ENCODE assay signal across 8 cellular contexts in genomic region chr12:109387425-109388166, GRCh38. TPM values are rescaled to one million over a fixed set of nuclear protein-coding genes. Genes with fewer than 3 reads are reported as not detected.
DNase-seq lines count a peak whose midpoint lies in the region; ATAC-seq and TF ChIP-seq lines count a peak whose summit lies in the region.

No MANE protein-coding gene starts in this region.

- 58 to 63% (median 58%) methylated on average over 9 of the region's 9 CpGs for WGBS in ovary, 3 donors

- no peak overlapping the region for H3K27ac ChIP-seq in cardiac muscle cell
- no peak overlapping the region for H3K27ac ChIP-seq in ovary

- H3K9me3 ChIP-seq in cardiac muscle cell (ENCODE audit: low read depth) (no peaks in the 10 kb centered on the region), ovary (no peaks in the 10 kb centered on the region)

- no peak for TF ChIP-seq EP300 in ovary (IDR thresholded peaks at IDR 0.05)

- no peak overlapping the region for H3K27ac Mint-ChIP-seq in brain
- H3K27ac Mint-ChIP-seq in activated T-helper 2 cell treated with anti-CD3 and anti-CD28 coated beads, Interferon-gamma antibody, Interleukin-2, Interleukin-4, amounts not matched to agents 10 μg/mL and 5 μg/mL and 100 μg/mL, durations not matched to agents 14 hours and 24 hours and 36 hours = no peak overlapping the region

- H3K27me3 Mint-ChIP-seq in brain = peaks cover 4% of the 10 kb centered on the region
- peaks cover 28% of the 10 kb centered on the region for H3K27me3 Mint-ChIP-seq in activated T-helper 2 cell treated with anti-CD3 and anti-CD28 coated beads, Interferon-gamma antibody, Interleukin-2, Interleukin-4, amounts not matched to agents 10 μg/mL and 5 μg/mL and 100 μg/mL, durations not matched to agents 14 hours and 24 hours and 36 hours (ENCODE audit: low read depth)

- no peak overlapping the region for H3K4me3 ChIP-seq in cardiac muscle cell
- no peak overlapping the region for H3K4me3 ChIP-seq in ovary

- H3K27me3 ChIP-seq in cardiac muscle cell (no peaks in the 10 kb centered on the region), ovary (no peaks in the 10 kb centered on the region)

- H3K36me3 ChIP-seq in cardiac muscle cell (no peaks in the 10 kb centered on the region), ovary (no peaks in the 10 kb centered on the region)

- no peak for ATAC-seq in HG02938 (IDR thresholded peaks at IDR 0.05; ENCODE audit: unreplicated experiment)

- peaks cover 0 to 6% (median 3%) of the 10 kb centered on the region in 5 experiments for H3K9me3 Mint-ChIP-seq in brain
- peaks cover 6% of the 10 kb centered on the region for H3K9me3 Mint-ChIP-seq in activated T-helper 2 cell treated with anti-CD3 and anti-CD28 coated beads, Interferon-gamma antibody, Interleukin-2, Interleukin-4, amounts not matched to agents 10 μg/mL and 5 μg/mL and 100 μg/mL, durations not matched to agents 14 hours and 24 hours and 36 hours

- H3K4me1 Mint-ChIP-seq in brain = peaks cover 21% of the 10 kb centered on the region
- H3K4me1 Mint-ChIP-seq in activated T-helper 2 cell treated with anti-CD3 and anti-CD28 coated beads, Interferon-gamma antibody, Interleukin-2, Interleukin-4, amounts not matched to agents 10 μg/mL and 5 μg/mL and 100 μg/mL, durations not matched to agents 14 hours and 24 hours and 36 hours (ENCODE audit: low read depth) = peaks cover 5% of the 10 kb centered on the region

- H3K4me3 Mint-ChIP-seq in brain = no peak overlapping the region
- no peak overlapping the region for H3K4me3 Mint-ChIP-seq in activated T-helper 2 cell treated with anti-CD3 and anti-CD28 coated beads, Interferon-gamma antibody, Interleukin-2, Interleukin-4, amounts not matched to agents 10 μg/mL and 5 μg/mL and 100 μg/mL, durations not matched to agents 14 hours and 24 hours and 36 hours (ENCODE audit: low read depth)

- TF ChIP-seq CTCF in cardiac muscle cell (IDR thresholded peaks at IDR 0.05; ENCODE audit: low read depth, low read length) (peak; percentile 53), brain (conservative IDR thresholded peaks at IDR 0.05) (peak; percentile 34 to 72), ovary (IDR thresholded peaks at IDR 0.05) (peak in 1 of 3 donors; percentile 22)

- no peaks in the 10 kb centered on the region for H3K36me3 Mint-ChIP-seq in brain
- H3K36me3 Mint-ChIP-seq in activated T-helper 2 cell treated with anti-CD3 and anti-CD28 coated beads, Interferon-gamma antibody, Interleukin-2, Interleukin-4, amounts not matched to agents 10 μg/mL and 5 μg/mL and 100 μg/mL, durations not matched to agents 14 hours and 24 hours and 36 hours (ENCODE audit: low read depth) = no peaks in the 10 kb centered on the region

- intact Hi-C loops in cardiac septum (cut with DNase I) = no loop called here
- intact Hi-C loops in activated T-helper 2 cell treated with anti-CD3 and anti-CD28 coated beads, Interferon-gamma antibody, Interleukin-2, Interleukin-4, amounts not matched to agents 10 μg/mL and 5 μg/mL and 100 μg/mL, durations not matched to agents 14 hours and 24 hours and 36 hours (cut with micrococcal nuclease) = no loop called here
- intact Hi-C loops in ovary (cut with DNase I) = loop anchor here in 3 of 4 donors (5.0 to 10.0 kb wide), 3 partner anchors 120 to 273 kb away; partner anchors contain the start of gene ACACB (in 1 of the 3)

- TF ChIP-seq POLR2A in ovary (IDR thresholded peaks at IDR 0.05) = no peak

- H3K4me1 ChIP-seq in cardiac muscle cell (ENCODE audit: low read depth) (no peaks in the 10 kb centered on the region), ovary (ENCODE audit: insufficient read depth) (peaks cover 3% of the 10 kb centered on the region)

- DNase-seq in cardiac muscle cell (ENCODE audit: low read depth in 1 of 2, low spot score in 1 of 2) (peak; percentile 39 to 53), cardiac septum (ENCODE audit: low spot score) (no peak), NCI-H226 (peak; percentile 8), medulla oblongata (ENCODE audit: extremely low spot score) (peak; percentile 44), ovary (no peak)
- DNase-seq in activated T-helper 2 cell treated with anti-CD3 and anti-CD28 coated beads, Interferon-gamma antibody, Interleukin-2, Interleukin-4, amounts not matched to agents 10 μg/mL and 5 μg/mL and 100 μg/mL, durations not matched to agents 14 hours and 24 hours and 36 hours (ENCODE audit: low spot score) = no peak

RNA-seq across cellular contexts. Expression of gene MYO1H, which starts 39.9 kb away (rescaled TPM):
- 0.21 TPM in 1 of 2 replicates, not detected in the other for total RNA-seq in cardiac muscle cell
- polyA plus RNA-seq in cardiac muscle cell = 0.36 TPM in 1 of 2 replicates, not detected in the other
- not detected for total RNA-seq in cardiac septum
- 0.24 TPM for polyA plus RNA-seq in brain (ENCODE audit: insufficient read depth, low read depth, low replicate concordance)
- total RNA-seq in activated T-helper 2 cell treated with anti-CD3 and anti-CD28 coated beads, Interferon-gamma antibody, Interleukin-2, Interleukin-4, amounts not matched to agents 10 μg/mL and 5 μg/mL and 100 μg/mL, durations not matched to agents 14 hours and 24 hours and 36 hours = not detected in 2 replicates
- under 1 TPM in 2 of 7 donors, not detected in 5; 0.12 to 0.34 TPM for total RNA-seq in ovary
- under 1 TPM in 1 of 2 donors, not detected in 1; 0.12 TPM for polyA plus RNA-seq in ovary

Comparison
In these comparisons a context has a peak if more than half of its experiments do, and no peak if none do; other contexts are left out.
1. DNase-seq: peak in cardiac muscle cell (2 of 2), NCI-H226 (single experiment) and medulla oblongata (single experiment); none in cardiac septum (single experiment), activated T-helper 2 cell treated with anti-CD3 and anti-CD28 coated beads, Interferon-gamma antibody, Interleukin-2, Interleukin-4, amounts not matched to agents 10 μg/mL and 5 μg/mL and 100 μg/mL, durations not matched to agents 14 hours and 24 hours and 36 hours (single experiment) and ovary (0 of 5).
2. intact Hi-C loops: an anchor here in ovary (5.0 to 10.0 kb wide); none called in cardiac septum and activated T-helper 2 cell treated with anti-CD3 and anti-CD28 coated beads, Interferon-gamma antibody, Interleukin-2, Interleukin-4, amounts not matched to agents 10 μg/mL and 5 μg/mL and 100 μg/mL, durations not matched to agents 14 hours and 24 hours and 36 hours.